In genomic region chr13:49457221-49457620, GRCh38 we compare ENCODE assay signal across 38 cellular contexts. TPM values are rescaled to one million over a fixed set of nuclear protein-coding genes. Genes with fewer than 3 reads are reported as not detected.
DNase-seq lines count a peak whose midpoint lies in the region; ATAC-seq, FAIRE-seq and TF ChIP-seq lines count a peak whose summit lies in the region.
"Had no signal": no experiment of that assay in that cellular context is flagged by ENCODE, and none has a peak within 500 bp of the region (broad histone marks: within the 10 kb centered on the region; RNA-seq: fewer than 3 reads in every experiment).

No MANE protein-coding gene starts in this region.

- peaks cover 0 to 23% (median 13%) of the 10 kb centered on the region in 4 donors for H3K4me1 ChIP-seq in sigmoid colon
- H3K4me1 ChIP-seq: Caco-2 had no signal

- FAIRE-seq in bronchial epithelial cell (lab: Jason Lieb, UNC) = no peak
- peak; percentile 78 for FAIRE-seq in islet of Langerhans (lab: Jason Lieb, UNC)
- FAIRE-seq: A549, K562, TTC549 had no signal

- H3K36me3 Mint-ChIP-seq in HFFc6 (ENCODE audit: low read depth) = peaks cover 23% of the 10 kb centered on the region

- H3K9me3 Mint-ChIP-seq in HFFc6 = peaks cover 3% of the 10 kb centered on the region; the same call in 1 of the 2 replicates
- H3K9me3 Mint-ChIP-seq: activated T-cell treated with anti-CD3 and anti-CD28 coated beads, Interleukin-2, amount 50 U/mL, for 24 hours; effector memory CD8-positive, alpha-beta T cell; stimulated activated memory B cell treated with anti-CD40 and anti-IgM and Interleukin-4, amounts not matched to agents 10 μg/mL and 1 μg/mL and 100 μg/mL, for 72 hours; type B pancreatic cell had no signal

- 89% methylated on average over 7 of the region's 7 CpGs for WGBS in sigmoid colon, 2 donors

- H3K9me3 ChIP-seq in sigmoid colon = no peaks in the 10 kb centered on the region
- H3K9me3 ChIP-seq: Caco-2, gastroesophageal sphincter had no signal

- peaks cover 2% of the 10 kb centered on the region for H3K36me3 ChIP-seq in bronchial epithelial cell (ENCODE audit: control insufficient read depth, insufficient read depth, low read length)
- peaks cover 0 to 17% (median 9%) of the 10 kb centered on the region in 4 donors for H3K36me3 ChIP-seq in sigmoid colon

- ATAC-seq in HG02763 (IDR thresholded peaks at IDR 0.05; ENCODE audit: unreplicated experiment) (no peak), HG03571 (IDR thresholded peaks at IDR 0.05; ENCODE audit: unreplicated experiment) (no peak)
- ATAC-seq: A549; effector memory CD8-positive, alpha-beta T cell; gastroesophageal sphincter; GM23338; K562; left colon; Right ventricle myocardium inferior; SK-N-SH treated with all-trans-retinoic acid at 6 μM for 48 hours; stimulated activated memory B cell treated with anti-CD40 and anti-IgM and Interleukin-4, amounts not matched to agents 10 μg/mL and 1 μg/mL and 100 μg/mL, for 72 hours; T-helper 17 cell had no signal

- no peak overlapping the region for H3K27ac ChIP-seq in sigmoid colon
- H3K27ac ChIP-seq: A549, cardiac muscle cell, coronary artery, gastroesophageal sphincter, hepatocyte had no signal

- intact Hi-C loops in sigmoid colon (cut with DNase I) = no loop called here

- TF ChIP-seq CTCF in bronchial epithelial cell (IDR thresholded peaks at IDR 0.05; ENCODE audit: insufficient read depth, low read length, severe bottlenecking) = no peak
- no peak for TF ChIP-seq CTCF in sigmoid colon (IDR thresholded peaks at IDR 0.05)
- TF ChIP-seq CTCF in HFFc6 (IDR thresholded peaks at IDR 0.05) = no peak

- no peak for TF ChIP-seq EP300 in sigmoid colon (IDR thresholded peaks at IDR 0.05)

- DNase-seq in AG08395 (ENCODE audit: low spot score) (peak; percentile 15), GM04503 (ENCODE audit: low read depth) (peak; percentile 45), bronchial epithelial cell (ENCODE audit: low read depth) (peak; percentile 53), sigmoid colon (no peak), HFFc6 (no peak)
- DNase-seq: activated CD4-positive, alpha-beta T cell treated with anti-CD3 and anti-CD28 coated beads, Interleukin-2, amount 50 U/mL, for 1 hour; activated CD4-positive, CD25-positive, alpha-beta regulatory T cell; activated effector memory CD4-positive, alpha-beta T cell treated with anti-CD3 and anti-CD28 coated beads, Interleukin-2, amount 50 U/mL, for 16 hours; activated T-cell treated with anti-CD3 and anti-CD28 coated beads, Interleukin-2, amount 50 U/mL, for 24 hours; C1 segment of cervical spinal cord; Caco-2; DMS53; effector memory CD8-positive, alpha-beta T cell; GF-D8; left colon; NCI-H1436; NCI-H2081 treated with DMSO at 0.1 percent for 48 hours; NCI-H226; NCI-H526 treated with DMSO at 0.1 percent for 48 hours; nephron progenitor cell; NK-92 treated with Interleukin-12 subunit alpha and Interleukin-12 subunit beta, amount 100 ng/mL, for 24 hours; T-helper 17 cell had no signal

- H3K4me3 Mint-ChIP-seq in HFFc6 = no peak overlapping the region
- H3K4me3 Mint-ChIP-seq: activated naive CD8-positive, alpha-beta T cell; activated T-cell treated with anti-CD3 and anti-CD28 coated beads, Interleukin-2, amount 50 U/mL, for 24 hours; effector memory CD8-positive, alpha-beta T cell; GM23338; nephron progenitor cell; stimulated activated memory B cell treated with anti-CD40 and anti-IgM and Interleukin-4, amounts not matched to agents 10 μg/mL and 1 μg/mL and 100 μg/mL, for 72 hours; T-helper 17 cell; type B pancreatic cell had no signal

- H3K4me1 Mint-ChIP-seq in HFFc6 (ENCODE audit: low read depth) = peaks cover 51% of the 10 kb centered on the region
- H3K4me1 Mint-ChIP-seq: nephron progenitor cell had no signal

- H3K27me3 ChIP-seq in bronchial epithelial cell (ENCODE audit: control insufficient read depth, insufficient read depth, low read length) (no peaks in the 10 kb centered on the region), sigmoid colon (no peaks in the 10 kb centered on the region)
- H3K27me3 ChIP-seq: cardiac muscle cell, gastroesophageal sphincter, hepatocyte had no signal

- H3K4me3 ChIP-seq in bronchial epithelial cell (ENCODE audit: low read depth, low read length) (no peak overlapping the region), sigmoid colon (no peak overlapping the region)
- H3K4me3 ChIP-seq: A549, cardiac muscle cell, coronary artery, gastroesophageal sphincter, GM23338, hepatocyte, K562 had no signal

- H3K27ac Mint-ChIP-seq in HFFc6 = no peak overlapping the region; the same call in 1 of the 2 replicates
- H3K27ac Mint-ChIP-seq: activated naive CD8-positive, alpha-beta T cell; activated T-cell treated with anti-CD3 and anti-CD28 coated beads, Interleukin-2, amount 50 U/mL, for 24 hours; effector memory CD8-positive, alpha-beta T cell; GM23338; nephron progenitor cell; stimulated activated memory B cell treated with anti-CD40 and anti-IgM and Interleukin-4, amounts not matched to agents 10 μg/mL and 1 μg/mL and 100 μg/mL, for 72 hours; T-helper 17 cell; type B pancreatic cell had no signal

- no peaks in the 10 kb centered on the region for H3K27me3 Mint-ChIP-seq in HFFc6 (ENCODE audit: insufficient read depth)
- H3K27me3 Mint-ChIP-seq: activated naive CD8-positive, alpha-beta T cell; activated T-cell treated with anti-CD3 and anti-CD28 coated beads, Interleukin-2, amount 50 U/mL, for 24 hours; effector memory CD8-positive, alpha-beta T cell; stimulated activated memory B cell treated with anti-CD40 and anti-IgM and Interleukin-4, amounts not matched to agents 10 μg/mL and 1 μg/mL and 100 μg/mL, for 72 hours; T-helper 17 cell; type B pancreatic cell had no signal

- TF ChIP-seq POLR2A in sigmoid colon (IDR thresholded peaks at IDR 0.05) = no peak

RNA-seq across cellular contexts. Expression of gene SETDB2, which starts 13.1 kb away (rescaled TPM):
- total RNA-seq in bronchial epithelial cell = 5.2 and 5.3 TPM in 2 replicates
- total RNA-seq in sigmoid colon = 10 to 100 TPM in 3 of 4 donors, 1 to 10 TPM in 1; 7.5 to 12.5 (median 11.2) TPM
- polyA plus RNA-seq in sigmoid colon = 1 to 10 TPM; 3.6 to 4.9 (median 4.9) TPM
- total RNA-seq in HFFc6 (2021; fragmentation: NEBNext Ultra II Directional; extraction: Animal tissue kit (Norgen Biotek cat#: 25700)) = 1 to 10 TPM; 4.4 to 7.4 (median 6.5) TPM

RNA-seq across cellular contexts. Expression of gene CAB39L, which starts 13.4 kb away (rescaled TPM):
- 6.6 and 8.6 TPM in 2 replicates for total RNA-seq in bronchial epithelial cell
- 100 to 1,000 TPM; 121 to 180 (median 150) TPM for total RNA-seq in sigmoid colon
- 10 to 100 TPM in 1 of 3 donors, 1 to 10 TPM in 2; 5.5 to 15.6 (median 7.2) TPM for polyA plus RNA-seq in sigmoid colon
- total RNA-seq in HFFc6 (2021; fragmentation: NEBNext Ultra II Directional; extraction: Animal tissue kit (Norgen Biotek cat#: 25700)) = 1 to 10 TPM; 3.7 to 6.9 (median 5.9) TPM

RNA-seq across cellular contexts. Expression of gene PHF11, which starts 38.5 kb away (rescaled TPM):
- total RNA-seq in bronchial epithelial cell = 7.9 and 9.5 TPM in 2 replicates
- 10 to 100 TPM; 29.6 to 52.1 (median 37.5) TPM for total RNA-seq in sigmoid colon
- 10 to 100 TPM; 20.1 to 36.8 (median 20.4) TPM for polyA plus RNA-seq in sigmoid colon
- total RNA-seq in HFFc6 (2021; fragmentation: NEBNext Ultra II Directional; extraction: Animal tissue kit (Norgen Biotek cat#: 25700)) = 10 to 100 TPM; 17.6 to 31.0 (median 25.3) TPM

Comparison
In these comparisons a context has a peak if more than half of its experiments do, and no peak if none do; other contexts are left out.
1. DNase-seq: peak in AG08395 (single experiment), GM04503 (single experiment) and bronchial epithelial cell (single experiment); none in sigmoid colon (single experiment) and HFFc6 (single experiment).
2. RNA of gene CAB39L, which starts 13.4 kb away (total RNA-seq): 121 to 180 TPM in sigmoid colon; 6.6 to 8.6 TPM in bronchial epithelial cell and 3.7 to 6.9 TPM in HFFc6; every median in the first group is over 10 times any median in the second.